ENCODE assay signal across 10 cellular contexts in the genomic region with DNA sequence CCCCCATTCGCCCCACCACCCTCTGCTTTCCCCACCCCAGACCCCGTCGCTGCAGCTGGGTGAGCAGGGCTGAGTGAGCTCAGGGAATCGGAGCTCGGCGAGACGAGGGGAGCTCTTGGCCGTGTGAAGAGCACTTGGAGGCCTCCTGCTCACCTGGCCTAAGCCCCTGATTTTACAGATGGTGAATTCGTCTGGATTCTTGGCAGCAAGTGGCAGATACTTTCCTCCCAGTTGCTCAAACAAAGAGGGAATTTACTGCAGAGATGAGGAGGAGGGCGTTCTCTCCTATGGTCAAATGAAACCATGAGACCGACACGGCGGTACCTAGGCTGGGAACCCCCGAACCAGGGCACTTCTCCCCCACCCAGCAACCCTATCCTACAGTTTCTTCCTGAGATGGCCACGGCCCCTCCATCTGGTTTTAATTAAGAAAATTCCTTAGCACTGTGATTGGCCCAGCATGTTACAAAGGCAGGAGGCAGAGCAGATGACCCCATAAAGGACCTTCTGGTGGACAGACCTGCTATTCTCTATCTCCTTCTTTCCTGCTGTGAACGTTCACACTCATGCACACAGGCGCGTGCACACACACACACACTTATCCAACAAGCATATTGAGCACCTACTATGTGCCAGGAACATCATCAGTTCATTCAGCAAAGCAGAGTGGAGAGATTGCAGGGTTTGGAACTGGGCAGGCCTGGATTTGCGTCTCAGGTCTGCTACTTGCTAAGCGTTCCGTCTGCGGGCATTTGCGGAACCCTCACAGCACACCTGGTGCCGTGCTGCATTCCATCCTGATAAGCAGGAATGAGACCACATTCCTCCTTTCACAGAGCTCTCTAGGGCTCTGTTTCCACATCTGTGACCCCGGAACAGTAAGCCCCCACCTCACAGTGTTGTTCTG.
DNase-seq lines count a peak whose midpoint lies in the region; ATAC-seq and TF ChIP-seq lines count a peak whose summit lies in the region.
"Had no signal": no experiment of that assay in that cellular context is flagged by ENCODE, and none has a peak within 500 bp of the region (broad histone marks: within the 10 kb centered on the region; RNA-seq: fewer than 3 reads in every experiment).

No MANE protein-coding gene starts in this region.

- H3K4me3 Mint-ChIP-seq in activated CD8-positive, alpha-beta memory T cell treated with anti-CD3 and anti-CD28 coated beads, Interleukin-2, amount 10 ng/mL, durations not matched to agents 7 days and 5 days, result no peak overlapping the region

- peak; percentile 77 for DNase-seq in GM03348 (ENCODE audit: low spot score)
- no peak for DNase-seq in left ventricle myocardium inferior
- no peak for DNase-seq in psoas muscle
- no peak for DNase-seq in activated CD8-positive, alpha-beta memory T cell treated with anti-CD3 and anti-CD28 coated beads, Interleukin-2, amount 10 ng/mL, durations not matched to agents 7 days and 5 days
- DNase-seq in NCI-H526 treated with DMSO at 0.1 percent for 48 hours (lab: John Stamatoyannopoulos, UW), result no peak
- DNase-seq: DMS53, SIG-M5 had no signal

- H3K27me3 Mint-ChIP-seq in activated CD8-positive, alpha-beta memory T cell treated with anti-CD3 and anti-CD28 coated beads, Interleukin-2, amount 10 ng/mL, durations not matched to agents 7 days and 5 days, result no peaks in the 10 kb centered on the region

- H3K4me3 ChIP-seq in left ventricle myocardium inferior (no peak overlapping the region), psoas muscle (no peak overlapping the region)

- intact Hi-C loops in left ventricle myocardium inferior (cut with micrococcal nuclease), result no loop called here
- intact Hi-C loops in psoas muscle (cut with DNase I), result loop anchor here in 1 of 2 donors (5.0 kb wide), 1 partner anchor 156 kb away; no protein-coding TSS in a partner anchor

- no peaks in the 10 kb centered on the region for H3K9me3 Mint-ChIP-seq in activated CD8-positive, alpha-beta memory T cell treated with anti-CD3 and anti-CD28 coated beads, Interleukin-2, amount 10 ng/mL, durations not matched to agents 7 days and 5 days (ENCODE audit: low read depth)

- H3K9me3 ChIP-seq in left ventricle myocardium inferior (replicated peaks) (no peaks in the 10 kb centered on the region), psoas muscle (no peaks in the 10 kb centered on the region)

- ATAC-seq in SK-N-SH treated with all-trans-retinoic acid at 6 μM for 48 hours (peak; percentile 72), psoas muscle (no peak), GM18907 (IDR thresholded peaks at IDR 0.05; ENCODE audit: unreplicated experiment) (no peak), HG03039 (IDR thresholded peaks at IDR 0.05; ENCODE audit: unreplicated experiment) (no peak)
- no peak for ATAC-seq in activated CD8-positive, alpha-beta memory T cell treated with anti-CD3 and anti-CD28 coated beads, Interleukin-2, amount 10 ng/mL, durations not matched to agents 7 days and 5 days

- TF ChIP-seq CTCF in left ventricle myocardium inferior (IDR thresholded peaks at IDR 0.05; ENCODE audit: borderline replicate concordance) (no peak), psoas muscle (IDR thresholded peaks at IDR 0.05) (no peak)

- CTCF ChIA-PET in activated CD8-positive, alpha-beta memory T cell treated with anti-CD3 and anti-CD28 coated beads, Interleukin-2, amount 10 ng/mL, durations not matched to agents 7 days and 5 days (lab: Charles Lee), result interaction anchor here (2.6 kb wide), 1 partner anchor 207 kb away, joined by 8 read pairs; no protein-coding TSS in a partner anchor

- no peaks in the 10 kb centered on the region for H3K36me3 Mint-ChIP-seq in activated CD8-positive, alpha-beta memory T cell treated with anti-CD3 and anti-CD28 coated beads, Interleukin-2, amount 10 ng/mL, durations not matched to agents 7 days and 5 days

- H3K27ac Mint-ChIP-seq in activated CD8-positive, alpha-beta memory T cell treated with anti-CD3 and anti-CD28 coated beads, Interleukin-2, amount 10 ng/mL, durations not matched to agents 7 days and 5 days, result no peak overlapping the region

- no peaks in the 10 kb centered on the region for H3K27me3 ChIP-seq in left ventricle myocardium inferior (ENCODE audit: low read depth)
- no peaks in the 10 kb centered on the region for H3K27me3 ChIP-seq in psoas muscle (ENCODE audit: insufficient read depth in 3 of 3, low read length in 2 of 3)

- 75 to 83% (median 75%) methylated on average over 25 of the region's 25 CpGs for WGBS in psoas muscle, 3 donors

- H3K27ac ChIP-seq in left ventricle myocardium inferior (replicated peaks) (peak overlapping the region; percentile 89), psoas muscle (peak overlapping the region; percentile 54)

- H3K4me1 Mint-ChIP-seq in activated CD8-positive, alpha-beta memory T cell treated with anti-CD3 and anti-CD28 coated beads, Interleukin-2, amount 10 ng/mL, durations not matched to agents 7 days and 5 days, result peaks cover 2% of the 10 kb centered on the region

- H3K36me3 ChIP-seq in left ventricle myocardium inferior, result no peaks in the 10 kb centered on the region
- H3K36me3 ChIP-seq in psoas muscle (ENCODE audit: insufficient read depth in 1 of 2, low read depth in 1 of 2), result no peaks in the 10 kb centered on the region

- H3K4me1 ChIP-seq in left ventricle myocardium inferior (peaks cover 93% of the 10 kb centered on the region), psoas muscle (peaks cover 5% of the 10 kb centered on the region)

TF ChIP-seq in SK-N-SH treated with all-trans-retinoic acid at 6 μM for 48 hours, 23 proteins besides CTCF, POLR2A, EP300 and RAD21:
- TF ChIP-seq OSR1 (CRISPR knock-in tag; IDR thresholded peaks at IDR 0.05) (no peak), BACH2 (CRISPR knock-in tag; IDR thresholded peaks at IDR 0.05; ENCODE audit: borderline replicate concordance) (no peak), TCF4 (CRISPR knock-in tag; IDR thresholded peaks at IDR 0.05; ENCODE audit: borderline replicate concordance) (peak; percentile 82), ZFP3 (CRISPR knock-in tag; IDR thresholded peaks at IDR 0.05) (no peak), ZNF8 (CRISPR knock-in tag; IDR thresholded peaks at IDR 0.05) (no peak), SNAI2 (CRISPR knock-in tag; IDR thresholded peaks at IDR 0.05) (no peak)
- TF ChIP-seq, protein P1, sequence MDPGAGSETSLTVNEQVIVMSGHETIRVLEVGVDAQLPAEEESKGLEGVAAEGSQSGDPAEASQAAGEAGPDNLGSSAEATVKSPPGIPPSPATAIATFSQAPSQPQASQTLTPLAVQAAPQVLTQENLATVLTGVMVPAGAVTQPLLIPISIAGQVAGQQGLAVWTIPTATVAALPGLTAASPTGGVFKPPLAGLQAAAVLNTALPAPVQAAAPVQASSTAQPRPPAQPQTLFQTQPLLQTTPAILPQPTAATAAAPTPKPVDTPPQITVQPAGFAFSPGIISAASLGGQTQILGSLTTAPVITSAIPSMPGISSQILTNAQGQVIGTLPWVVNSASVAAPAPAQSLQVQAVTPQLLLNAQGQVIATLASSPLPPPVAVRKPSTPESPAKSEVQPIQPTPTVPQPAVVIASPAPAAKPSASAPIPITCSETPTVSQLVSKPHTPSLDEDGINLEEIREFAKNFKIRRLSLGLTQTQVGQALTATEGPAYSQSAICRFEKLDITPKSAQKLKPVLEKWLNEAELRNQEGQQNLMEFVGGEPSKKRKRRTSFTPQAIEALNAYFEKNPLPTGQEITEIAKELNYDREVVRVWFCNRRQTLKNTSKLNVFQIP (CRISPR knock-in tag; IDR thresholded peaks at IDR 0.05; ENCODE audit: borderline replicate concordance, low read depth), result no peak
